Comparison of ENCODE assay signal across 8 cellular contexts in the genomic region with DNA sequence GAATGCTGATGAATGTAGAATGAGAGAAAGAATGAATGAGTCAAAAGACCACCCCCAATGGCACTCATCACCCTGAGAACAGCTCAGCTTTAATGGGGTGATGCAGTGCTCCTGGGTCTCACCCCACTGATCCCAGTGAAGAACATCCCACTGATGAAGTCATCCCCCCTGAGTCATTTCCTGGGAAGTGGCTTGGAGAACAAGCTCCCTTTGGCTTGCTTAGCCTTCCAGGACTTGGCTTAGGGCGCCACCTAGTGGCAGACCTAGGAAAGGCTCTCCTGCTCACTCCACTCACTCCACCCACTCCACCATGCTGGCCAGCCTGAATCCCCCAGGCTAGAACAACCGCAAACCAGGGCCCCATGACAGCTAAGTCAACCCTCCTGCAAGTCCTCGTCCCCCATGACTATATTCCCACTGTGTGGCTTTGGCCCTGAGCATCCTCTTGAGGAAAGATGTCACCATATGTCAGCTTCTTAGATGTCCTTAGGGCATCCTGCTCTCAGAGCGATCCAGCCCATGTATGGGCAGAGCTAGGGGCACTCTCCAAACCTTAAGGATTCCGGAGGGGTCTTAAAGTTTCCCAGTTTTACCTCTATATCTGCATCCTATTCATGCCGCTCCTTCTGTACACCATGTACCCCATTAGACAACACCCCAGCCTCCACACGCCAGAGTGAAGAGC. TPM values are rescaled to one million over a fixed set of nuclear protein-coding genes. Genes with fewer than 3 reads are reported as not detected.
DNase-seq lines count a peak whose midpoint lies in the region; ATAC-seq and TF ChIP-seq lines count a peak whose summit lies in the region.

No MANE protein-coding gene starts in this region.

- H3K9me3 ChIP-seq in left lung, result no peaks in the 10 kb centered on the region

- no peaks in the 10 kb centered on the region for H3K9me3 Mint-ChIP-seq in activated CD4-positive, alpha-beta T cell treated with anti-CD3 and anti-CD28 coated beads for 36 hours (ENCODE audit: low read depth)

- peaks cover 0 to 55% of the 10 kb centered on the region in 2 donors for H3K4me1 ChIP-seq in left lung

- intact Hi-C loops in activated CD4-positive, alpha-beta T cell treated with anti-CD3 and anti-CD28 coated beads for 36 hours (cut with DNase I, micrococcal nuclease), result loop anchor here (1.0 to 5.0 kb wide), 7 partner anchors 103 to 520 kb away; no protein-coding TSS in a partner anchor
- intact Hi-C loops in left lung (cut with DNase I), result loop anchor here in 1 of 2 donors (5.0 to 10.0 kb wide), 2 partner anchors 105 to 108 kb away; no protein-coding TSS in a partner anchor

- H3K4me1 Mint-ChIP-seq in activated CD4-positive, alpha-beta T cell treated with anti-CD3 and anti-CD28 coated beads for 36 hours, result peaks cover 79% of the 10 kb centered on the region

- H3K27ac ChIP-seq in left lung, result no peak overlapping the region

- no peaks in the 10 kb centered on the region for H3K36me3 ChIP-seq in left lung

- no peaks in the 10 kb centered on the region for H3K36me3 Mint-ChIP-seq in activated CD4-positive, alpha-beta T cell treated with anti-CD3 and anti-CD28 coated beads for 36 hours (ENCODE audit: low read depth)

- peak overlapping the region; percentile 68 for H3K27ac Mint-ChIP-seq in activated CD4-positive, alpha-beta T cell treated with anti-CD3 and anti-CD28 coated beads for 36 hours

- CTCF ChIA-PET in activated CD4-positive, alpha-beta T cell treated with anti-CD3 and anti-CD28 coated beads for 36 hours (lab: Charles Lee), result interaction anchor here (0.6 to 13.5 kb wide), 59 partner anchors 8 to 521 kb away, joined by 3 to 211 read pairs (median 7); a partner anchor contains a TSS

- POLR2A ChIA-PET in activated CD4-positive, alpha-beta T cell treated with anti-CD3 and anti-CD28 coated beads for 36 hours (lab: Charles Lee), result interaction anchor here (0.6 to 1.5 kb wide), 7 partner anchors 15 to 129 kb away, joined by 3 to 7 read pairs (median 3); a partner anchor contains a TSS

- H3K27me3 ChIP-seq in left lung, result no peaks in the 10 kb centered on the region

- DNase-seq in DMS153 treated with DMSO at 0.1 percent for 48 hours (lab: John Stamatoyannopoulos, UW; ENCODE audit: unreplicated experiment) (peak; percentile 78), NCI-H510A treated with DMSO at 0.1 percent for 48 hours (lab: John Stamatoyannopoulos, UW) (peak; percentile 86), choroid plexus epithelial cell (ENCODE audit: low read depth) (peak; percentile 91), left lung (peak; percentile 88 to 94)
- DNase-seq in activated CD4-positive, alpha-beta T cell treated with anti-CD3 and anti-CD28 coated beads for 36 hours, result peak; percentile 92
- DNase-seq in stimulated activated CD4-positive, alpha-beta T cell treated with anti-CD3 and anti-CD28 coated beads, Interleukin-4, amount 100 ng/mL, for 4 hours, result peak; percentile 75 to 81

- no peak overlapping the region for H3K4me3 Mint-ChIP-seq in activated CD4-positive, alpha-beta T cell treated with anti-CD3 and anti-CD28 coated beads for 36 hours

- H3K4me3 ChIP-seq in choroid plexus epithelial cell (ENCODE audit: low read depth, low read length) (no peak overlapping the region), left lung (no peak overlapping the region)

- H3K27me3 Mint-ChIP-seq in activated CD4-positive, alpha-beta T cell treated with anti-CD3 and anti-CD28 coated beads for 36 hours, result no peaks in the 10 kb centered on the region

- TF ChIP-seq CTCF in choroid plexus epithelial cell (conservative IDR thresholded peaks at IDR 0.05; ENCODE audit: low read depth, low read length) (peak; percentile 97), left lung (IDR thresholded peaks at IDR 0.05) (peak; percentile 97 to 99)

- ATAC-seq in HG03175 (IDR thresholded peaks at IDR 0.05; ENCODE audit: unreplicated experiment), result peak; percentile 57
- ATAC-seq in activated CD4-positive, alpha-beta T cell treated with anti-CD3 and anti-CD28 coated beads for 36 hours, result peak; percentile 59
- ATAC-seq in left lung, result peak; percentile 97
- ATAC-seq in GM19455 (IDR thresholded peaks at IDR 0.05; ENCODE audit: unreplicated experiment), result no peak

RNA-seq across cellular contexts. Expression of a gene that starts 17.8 kb away (rescaled TPM):
- total RNA-seq in activated CD4-positive, alpha-beta T cell treated with anti-CD3 and anti-CD28 coated beads for 36 hours, result 1 to 10 TPM; 1.7 TPM
- 1 to 10 TPM; 4.6 to 5.4 TPM for total RNA-seq in left lung

RNA-seq across cellular contexts. Expression of a gene that starts 39.2 kb away (rescaled TPM):
- 10 to 100 TPM; 57.1 to 79.4 TPM for total RNA-seq in activated CD4-positive, alpha-beta T cell treated with anti-CD3 and anti-CD28 coated beads for 36 hours
- total RNA-seq in left lung, result 10 to 100 TPM; 21.2 to 56.8 TPM
